19 cellular contexts compared by ENCODE assay signal in the genomic region with DNA sequence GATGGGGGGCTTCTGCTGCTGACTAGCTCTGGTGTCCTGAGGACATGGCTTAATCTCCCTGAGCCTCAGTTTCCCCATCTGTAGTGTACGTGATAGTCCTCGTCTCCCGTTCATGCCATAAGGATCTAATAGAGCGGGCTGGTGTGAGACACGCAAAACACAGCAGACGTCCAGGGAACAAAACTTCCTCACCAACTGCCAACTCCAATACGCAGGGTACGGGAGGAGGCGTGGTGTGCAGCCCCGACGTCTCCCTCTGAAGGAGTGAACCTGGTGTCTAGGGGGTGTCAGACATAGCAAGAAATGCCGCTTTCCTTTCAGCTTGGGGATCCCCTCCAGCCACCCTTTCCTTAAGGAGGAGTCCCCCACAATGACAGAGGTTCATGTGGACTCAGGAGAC. TPM values are rescaled to one million over a fixed set of nuclear protein-coding genes. Genes with fewer than 3 reads are reported as not detected.
DNase-seq lines count a peak whose midpoint lies in the region; ATAC-seq, FAIRE-seq and TF ChIP-seq lines count a peak whose summit lies in the region.
"Had no signal": no experiment of that assay in that cellular context is flagged by ENCODE, and none has a peak within 500 bp of the region (broad histone marks: within the 10 kb centered on the region; RNA-seq: fewer than 3 reads in every experiment).

No MANE protein-coding gene starts in this region.

- H3K27me3 Mint-ChIP-seq in mesothelial cell of epicardium (ENCODE audit: low read depth) (no peaks in the 10 kb centered on the region), endothelial cell (ENCODE audit: unreplicated experiment) (peaks cover 4% of the 10 kb centered on the region)
- peaks cover 81% of the 10 kb centered on the region for H3K27me3 Mint-ChIP-seq in stimulated activated memory B cell treated with anti-CD40 and anti-IgM and Interleukin-4, amounts not matched to agents 10 μg/mL and 1 μg/mL and 100 μg/mL, for 72 hours
- H3K27me3 Mint-ChIP-seq in effector memory CD8-positive, alpha-beta T cell = peaks cover 58 to 65% of the 10 kb centered on the region in 2 donors
- peaks cover 7% of the 10 kb centered on the region for H3K27me3 Mint-ChIP-seq in activated CD4-positive, alpha-beta T cell treated with anti-CD3 and anti-CD28 coated beads, Interleukin-2, amount 10 ng/mL, durations not matched to agents 24 days and 14 days
- H3K27me3 Mint-ChIP-seq: CD4-positive, CD25-positive, alpha-beta regulatory T cell had no signal

- no TSS peak for BruUV-seq in HepG2 (replicated peaks; lab: Mats Ljungman, UMichigan)

- in situ Hi-C loops in HepG2 (cut with HindIII; ENCODE audit: extremely low pct_ligation_motif_present, low pct_unique_long_range_greater_than_20kb) = no loop called here

- H3K36me3 Mint-ChIP-seq in mesothelial cell of epicardium = peaks cover 26% of the 10 kb centered on the region
- H3K36me3 Mint-ChIP-seq in stimulated activated memory B cell treated with anti-CD40 and anti-IgM and Interleukin-4, amounts not matched to agents 10 μg/mL and 1 μg/mL and 100 μg/mL, for 72 hours = peaks cover 7% of the 10 kb centered on the region
- no peaks in the 10 kb centered on the region for H3K36me3 Mint-ChIP-seq in effector memory CD8-positive, alpha-beta T cell (ENCODE audit: insufficient read depth)
- H3K36me3 Mint-ChIP-seq in endothelial cell (ENCODE audit: low read depth, unreplicated experiment) = peaks cover 21% of the 10 kb centered on the region
- H3K36me3 Mint-ChIP-seq in activated CD4-positive, alpha-beta T cell treated with anti-CD3 and anti-CD28 coated beads, Interleukin-2, amount 10 ng/mL, durations not matched to agents 24 days and 14 days (ENCODE audit: low read depth) = peaks cover 3% of the 10 kb centered on the region

- TF ChIP-seq POLR2A in right lobe of liver (IDR thresholded peaks at IDR 0.05) = no peak
- no peak for TF ChIP-seq POLR2A in HepG2 (IDR thresholded peaks at IDR 0.05; ENCODE audit: insufficient read depth in 1 of 2, low read depth in 2 of 2, low read length in 2 of 2)

- WGBS in right lobe of liver (ENCODE audit: insufficient coverage, low coverage, low lambda C conversion rate, missing lambda C conversion rate) = 100% methylated on average over 2 of the region's 12 CpGs
- WGBS in HepG2 (ENCODE audit: low lambda C conversion rate) = 93% methylated on average over 12 of the region's 12 CpGs

- no peaks in the 10 kb centered on the region for H3K36me3 ChIP-seq in right lobe of liver
- H3K36me3 ChIP-seq in HepG2 (replicated peaks in 1 of 2; ENCODE audit: control insufficient read depth in 1 of 2, insufficient read depth in 2 of 2, low read length in 2 of 2) = no peaks in the 10 kb centered on the region

- no peak overlapping the region for H3K4me2 ChIP-seq in HepG2 (ENCODE audit: low read depth, low read length)

- H3K9ac ChIP-seq in HepG2 (ENCODE audit: insufficient read depth, low read depth, low read length) = no peak overlapping the region
- H3K9ac ChIP-seq: GM23248 had no signal

- H3K4me1 Mint-ChIP-seq in mesothelial cell of epicardium (peaks cover 67% of the 10 kb centered on the region), endothelial cell (ENCODE audit: unreplicated experiment) (peaks cover 52% of the 10 kb centered on the region)
- peaks cover 11% of the 10 kb centered on the region for H3K4me1 Mint-ChIP-seq in stimulated activated memory B cell treated with anti-CD40 and anti-IgM and Interleukin-4, amounts not matched to agents 10 μg/mL and 1 μg/mL and 100 μg/mL, for 72 hours
- H3K4me1 Mint-ChIP-seq in effector memory CD8-positive, alpha-beta T cell (ENCODE audit: low read depth in 2 of 2) = peaks cover 0 to 3% of the 10 kb centered on the region in 2 donors
- H3K4me1 Mint-ChIP-seq in activated CD4-positive, alpha-beta T cell treated with anti-CD3 and anti-CD28 coated beads, Interleukin-2, amount 10 ng/mL, durations not matched to agents 24 days and 14 days = no peaks in the 10 kb centered on the region

- H3K9me3 Mint-ChIP-seq in mesothelial cell of epicardium = peaks cover 6% of the 10 kb centered on the region
- peaks cover 9% of the 10 kb centered on the region for H3K9me3 Mint-ChIP-seq in stimulated activated memory B cell treated with anti-CD40 and anti-IgM and Interleukin-4, amounts not matched to agents 10 μg/mL and 1 μg/mL and 100 μg/mL, for 72 hours
- peaks cover 0 to 7% of the 10 kb centered on the region in 2 donors for H3K9me3 Mint-ChIP-seq in effector memory CD8-positive, alpha-beta T cell
- H3K9me3 Mint-ChIP-seq in endothelial cell (ENCODE audit: unreplicated experiment) = no peaks in the 10 kb centered on the region
- H3K9me3 Mint-ChIP-seq in activated CD4-positive, alpha-beta T cell treated with anti-CD3 and anti-CD28 coated beads, Interleukin-2, amount 10 ng/mL, durations not matched to agents 24 days and 14 days = peaks cover 5% of the 10 kb centered on the region

- H2AFZ ChIP-seq in HepG2 (ENCODE audit: low read length) = no peak overlapping the region
- H2AFZ ChIP-seq: GM23248 had no signal

- intact Hi-C loops in right lobe of liver (cut with DNase I) = no loop called here
- intact Hi-C loops in HepG2 (cut with micrococcal nuclease; ENCODE audit: unreplicated experiment) = no loop called here
- intact Hi-C loops in activated CD4-positive, alpha-beta T cell treated with anti-CD3 and anti-CD28 coated beads, Interleukin-2, amount 10 ng/mL, durations not matched to agents 24 days and 14 days (cut with micrococcal nuclease) = no loop called here

- TF ChIP-seq CTCF in right lobe of liver (IDR thresholded peaks at IDR 0.05) (no peak), HepG2 (CRISPR knock-in tag; IDR thresholded peaks at IDR 0.05) (no peak), mesothelial cell of epicardium (IDR thresholded peaks at IDR 0.05; ENCODE audit: unreplicated experiment) (no peak), endothelial cell (IDR thresholded peaks at IDR 0.05; ENCODE audit: unreplicated experiment) (no peak)

- FAIRE-seq in HepG2 (lab: Jason Lieb, UNC) = no peak
- FAIRE-seq: GM12891 had no signal

- H3K4me1 ChIP-seq in right lobe of liver (peaks cover 0 to 18% (median 0%) of the 10 kb centered on the region in 4 donors), HepG2 (ENCODE audit: insufficient read depth, low read length) (peaks cover 21% of the 10 kb centered on the region)

- no peak for ATAC-seq in right lobe of liver
- no peak for ATAC-seq in HepG2
- peak; percentile 6 for ATAC-seq in stimulated activated memory B cell treated with anti-CD40 and anti-IgM and Interleukin-4, amounts not matched to agents 10 μg/mL and 1 μg/mL and 100 μg/mL, for 72 hours
- ATAC-seq in effector memory CD8-positive, alpha-beta T cell (replicated peaks) = no peak
- ATAC-seq: HCT116 had no signal

- peak overlapping the region in 1 of 3 donors; percentile 9 for H3K27ac ChIP-seq in right lobe of liver
- no peak overlapping the region for H3K27ac ChIP-seq in HepG2 (ENCODE audit: extremely low read length, insufficient read depth, low read length)
- H3K27ac ChIP-seq: GM23248 had no signal

- H3K27me3 ChIP-seq in right lobe of liver (no peaks in the 10 kb centered on the region), HepG2 (ENCODE audit: control insufficient read depth in 1 of 2, insufficient read depth in 2 of 2, low read length in 2 of 2) (no peaks in the 10 kb centered on the region)

- DNase-seq in right lobe of liver (peak in 2 of 3 donors; percentile 11 to 15), HepG2 (ENCODE audit: low spot score) (no peak), mesothelial cell of epicardium (ENCODE audit: low spot score in 2 of 2, unreplicated experiment in 2 of 2) (no peak), kidney glomerular epithelial cell (lab: John Stamatoyannopoulos, UW) (no peak), endothelial cell (ENCODE audit: low spot score) (no peak)
- DNase-seq in effector memory CD8-positive, alpha-beta T cell = no peak
- DNase-seq in activated CD4-positive, alpha-beta T cell treated with anti-CD3 and anti-CD28 coated beads, Interleukin-2, amount 10 ng/mL, durations not matched to agents 24 days and 14 days = no peak
- DNase-seq: ACHN; Calu3; CD4-positive, CD25-positive, alpha-beta regulatory T cell; GM23248; MV-4-11; NCI-H1417 treated with DMSO at 0.1 percent for 48 hours; NCI-H2029; NCI-H2171 treated with DMSO at 0.1 percent for 48 hours; NCI-H510A had no signal

- CTCF ChIA-PET in HepG2 (lab: Yijun Ruan, JAX; ENCODE audit: low intra/inter-chr PET ratio, low total read pairs) = no interaction called here

- no peaks in the 10 kb centered on the region for H4K20me1 ChIP-seq in HepG2 (ENCODE audit: insufficient read depth, low read length)

- H3K4me3 ChIP-seq in right lobe of liver (no peak overlapping the region), HepG2 (replicated peaks in 1 of 3; ENCODE audit: insufficient read depth in 1 of 3, low read depth in 2 of 3, low read length in 3 of 3) (no peak overlapping the region)
- H3K4me3 ChIP-seq: GM23248 had no signal

- TF ChIP-seq RAD21 in HepG2 (CRISPR knock-in tag; IDR thresholded peaks at IDR 0.05) = no peak

- TF ChIP-seq EP300 in HepG2 (IDR thresholded peaks at IDR 0.05; ENCODE audit: low read depth in 2 of 2, low read length in 2 of 2) = no peak
- no peak for TF ChIP-seq EP300 in HepG2 (CRISPR knock-in tag; IDR thresholded peaks at IDR 0.05; ENCODE audit: borderline replicate concordance)

- peak overlapping the region; percentile 93 for H3K27ac Mint-ChIP-seq in mesothelial cell of epicardium
- no peak overlapping the region for H3K27ac Mint-ChIP-seq in stimulated activated memory B cell treated with anti-CD40 and anti-IgM and Interleukin-4, amounts not matched to agents 10 μg/mL and 1 μg/mL and 100 μg/mL, for 72 hours
- no peak overlapping the region for H3K27ac Mint-ChIP-seq in effector memory CD8-positive, alpha-beta T cell
- H3K27ac Mint-ChIP-seq in endothelial cell (ENCODE audit: unreplicated experiment) = no peak overlapping the region
- no peak overlapping the region for H3K27ac Mint-ChIP-seq in activated CD4-positive, alpha-beta T cell treated with anti-CD3 and anti-CD28 coated beads, Interleukin-2, amount 10 ng/mL, durations not matched to agents 24 days and 14 days
- H3K27ac Mint-ChIP-seq: CD4-positive, CD25-positive, alpha-beta regulatory T cell had no signal

- no peaks in the 10 kb centered on the region for H3K79me2 ChIP-seq in HepG2 (ENCODE audit: insufficient read depth, low read length)

- H3K9me3 ChIP-seq in right lobe of liver = no peaks in the 10 kb centered on the region
- peaks cover 10% of the 10 kb centered on the region for H3K9me3 ChIP-seq in HepG2 (ENCODE audit: low read length)

- H3K4me3 Mint-ChIP-seq in mesothelial cell of epicardium (no peak overlapping the region), endothelial cell (ENCODE audit: unreplicated experiment) (no peak overlapping the region)
- no peak overlapping the region for H3K4me3 Mint-ChIP-seq in stimulated activated memory B cell treated with anti-CD40 and anti-IgM and Interleukin-4, amounts not matched to agents 10 μg/mL and 1 μg/mL and 100 μg/mL, for 72 hours
- H3K4me3 Mint-ChIP-seq in effector memory CD8-positive, alpha-beta T cell = no peak overlapping the region
- no peak overlapping the region for H3K4me3 Mint-ChIP-seq in activated CD4-positive, alpha-beta T cell treated with anti-CD3 and anti-CD28 coated beads, Interleukin-2, amount 10 ng/mL, durations not matched to agents 24 days and 14 days
- H3K4me3 Mint-ChIP-seq: CD4-positive, CD25-positive, alpha-beta regulatory T cell had no signal

- POLR2A ChIA-PET in HepG2 (lab: Yijun Ruan, JAX) = no interaction called here

RNA-seq across cellular contexts. Expression of gene SMAD6, which starts 55.0 kb away (rescaled TPM):
- total RNA-seq in right lobe of liver (10 to 100 TPM; 10.5 to 17.2 (median 12.3) TPM), HepG2 (2016; rRNA removed; fragmentation: Illumina TruSeq; extraction: Trizol) (2.6 and 4.4 TPM in 2 replicates), mesothelial cell of epicardium (164 to 176 TPM (median 176 TPM) in 3 replicates), endothelial cell (ENCODE audit: unreplicated experiment) (21.3 TPM)
- total RNA-seq in HepG2 (2016; cell fraction: cytosol; rRNA removed; fragmentation: Illumina TruSeq; extraction: Trizol; ENCODE audit: low read depth) = 0.79 and 0.91 TPM in 2 replicates
- total RNA-seq in HepG2 (2016; cell fraction: insoluble cytoplasmic fraction; rRNA removed; fragmentation: Illumina TruSeq; extraction: Trizol) = 2.3 and 4.5 TPM in 2 replicates
- 2.0 and 2.2 TPM in 2 replicates for total RNA-seq in HepG2 (2016; cell fraction: membrane; rRNA removed; fragmentation: Illumina TruSeq; extraction: Trizol)
- total RNA-seq in HepG2 (2016; cell fraction: nucleus; rRNA removed; fragmentation: Illumina TruSeq; extraction: Trizol) = 7.0 and 9.1 TPM in 2 replicates
- 3.1 and 3.3 TPM in 2 replicates for polyA plus RNA-seq in HepG2 (2011; rRNA removed)
- polyA plus RNA-seq in HepG2 (2011; cell fraction: cytosol; rRNA removed) = 1.3 and 2.9 TPM in 2 replicates
- polyA plus RNA-seq in HepG2 (2011; cell fraction: nucleus; rRNA removed) = 6.7 and 14.1 TPM in 2 replicates
- 3.3 and 3.9 TPM in 2 replicates for polyA plus RNA-seq in HepG2 (2012)
- 1.1 and 2.0 TPM in 2 replicates for polyA plus RNA-seq in HepG2 (2016; cell fraction: cytosol; fragmentation: Illumina TruSeq; extraction: Trizol; ENCODE audit: low read depth)
- 2.3 and 2.9 TPM in 2 replicates for polyA plus RNA-seq in HepG2 (2016; cell fraction: insoluble cytoplasmic fraction; fragmentation: Illumina TruSeq; extraction: Trizol; ENCODE audit: low read depth)
- 1.5 and 2.1 TPM in 2 replicates for polyA plus RNA-seq in HepG2 (2016; cell fraction: membrane; fragmentation: Illumina TruSeq; extraction: Trizol; ENCODE audit: low read depth)
- polyA plus RNA-seq in HepG2 (2016; cell fraction: nucleus; fragmentation: Illumina TruSeq; extraction: Trizol; ENCODE audit: insufficient read depth, low read depth) = 7.1 and 8.1 TPM in 2 replicates
- polyA minus RNA-seq in HepG2 (2011; rRNA and poly(A)+ RNA removed; ENCODE audit: low replicate concordance) = 19.3 and 109 TPM in 2 replicates
- 5.3 and 5.6 TPM in 2 replicates for polyA minus RNA-seq in HepG2 (2011; cell fraction: cytosol; rRNA and poly(A)+ RNA removed)
- polyA minus RNA-seq in HepG2 (2011; cell fraction: nucleus; rRNA and poly(A)+ RNA removed) = 11.7 and 25.1 TPM in 2 replicates
- total RNA-seq in activated CD4-positive, alpha-beta T cell treated with anti-CD3 and anti-CD28 coated beads, Interleukin-2, amount 10 ng/mL, durations not matched to agents 24 days and 14 days = 0.19 and 0.40 TPM in 2 replicates
- polyA plus RNA-seq: CD4-positive, CD25-positive, alpha-beta regulatory T cell had no signal

Comparison
In these comparisons a context has a peak if more than half of its experiments do, and no peak if none do; other contexts are left out.
1. DNase-seq: peak in right lobe of liver (2 of 3); none in HepG2 (single experiment), mesothelial cell of epicardium (0 of 2), effector memory CD8-positive, alpha-beta T cell (0 of 3), kidney glomerular epithelial cell (single experiment), endothelial cell (single experiment) and activated CD4-positive, alpha-beta T cell treated with anti-CD3 and anti-CD28 coated beads, Interleukin-2, amount 10 ng/mL, durations not matched to agents 24 days and 14 days (single experiment).